Comparison of ENCODE assay signal across 9 cellular contexts in genomic region chr7:26196305-26196704, GRCh38. TPM values are rescaled to one million over a fixed set of nuclear protein-coding genes. Genes with fewer than 3 reads are reported as not detected.
DNase-seq lines count a peak whose midpoint lies in the region; ATAC-seq and TF ChIP-seq lines count a peak whose summit lies in the region.
"Had no signal": no experiment of that assay in that cellular context is flagged by ENCODE, and none has a peak within 500 bp of the region (broad histone marks: within the 10 kb centered on the region; RNA-seq: fewer than 3 reads in every experiment).

No MANE protein-coding gene starts in this region.

- peaks cover 57% of the 10 kb centered on the region for H3K4me1 Mint-ChIP-seq in activated CD4-positive, alpha-beta T cell treated with anti-CD3 and anti-CD28 coated beads, Interleukin-2, amount 10 ng/mL, durations not matched to agents 7 days and 5 days
- peaks cover 59 to 85% (median 63%) of the 10 kb centered on the region in 3 donors for H3K4me1 Mint-ChIP-seq in T-cell

- no peaks in the 10 kb centered on the region for H3K27me3 ChIP-seq in spleen (replicated peaks in 1 of 7)

- H3K4me3 ChIP-seq in fibroblast of the aortic adventitia (ENCODE audit: low read depth, low read length): peak overlapping the region; percentile 1
- H3K4me3 ChIP-seq in spleen: peak overlapping the region in 6 of 8 donors; percentile 4 to 93 (median 90)

- H3K9me3 Mint-ChIP-seq in activated CD4-positive, alpha-beta T cell treated with anti-CD3 and anti-CD28 coated beads, Interleukin-2, amount 10 ng/mL, durations not matched to agents 7 days and 5 days: no peaks in the 10 kb centered on the region
- H3K9me3 Mint-ChIP-seq in T-cell: no peaks in the 10 kb centered on the region

- no peak for TF ChIP-seq CTCF in fibroblast of the aortic adventitia (IDR thresholded peaks at IDR 0.05; ENCODE audit: insufficient read depth, low read length)
- TF ChIP-seq CTCF in spleen (IDR thresholded peaks at IDR 0.05 in 8 of 11, conservative IDR thresholded peaks at IDR 0.05 in 3 of 11): no peak

- H3K27ac Mint-ChIP-seq in activated CD4-positive, alpha-beta T cell treated with anti-CD3 and anti-CD28 coated beads, Interleukin-2, amount 10 ng/mL, durations not matched to agents 7 days and 5 days: peak overlapping the region; percentile 73
- H3K27ac Mint-ChIP-seq in T-cell: peak overlapping the region; percentile 82 to 84

- intact Hi-C loops in spleen (cut with DNase I; ENCODE audit: low total_unique reads): loop anchor here (5.0 to 10.0 kb wide), 3 partner anchors 91 to 166 kb away; no protein-coding TSS in a partner anchor

- ATAC-seq in T-cell (replicated peaks in 1 of 4) (no peak), HG03039 (IDR thresholded peaks at IDR 0.05; ENCODE audit: unreplicated experiment) (no peak)

- peak overlapping the region; percentile 78 for H3K4me3 Mint-ChIP-seq in activated CD4-positive, alpha-beta T cell treated with anti-CD3 and anti-CD28 coated beads, Interleukin-2, amount 10 ng/mL, durations not matched to agents 7 days and 5 days
- peak overlapping the region; percentile 71 to 96 (median 72) for H3K4me3 Mint-ChIP-seq in T-cell

- peaks cover 88% of the 10 kb centered on the region for H3K36me3 Mint-ChIP-seq in activated CD4-positive, alpha-beta T cell treated with anti-CD3 and anti-CD28 coated beads, Interleukin-2, amount 10 ng/mL, durations not matched to agents 7 days and 5 days (ENCODE audit: low read depth)
- peaks cover 75% of the 10 kb centered on the region for H3K36me3 Mint-ChIP-seq in T-cell

- WGBS in spleen, 5 donors: 20 to 31% (median 29%) methylated on average over 4 of the region's 4 CpGs

- no peaks in the 10 kb centered on the region for H3K27me3 Mint-ChIP-seq in activated CD4-positive, alpha-beta T cell treated with anti-CD3 and anti-CD28 coated beads, Interleukin-2, amount 10 ng/mL, durations not matched to agents 7 days and 5 days
- H3K27me3 Mint-ChIP-seq in T-cell: peaks cover 0 to 2% of the 10 kb centered on the region in 2 donors

- TF ChIP-seq POLR2A in spleen (IDR thresholded peaks at IDR 0.05): no peak

- DNase-seq in activated CD4-positive, alpha-beta T cell treated with anti-CD3 and anti-CD28 coated beads, Interleukin-2, amount 10 ng/mL, durations not matched to agents 7 days and 5 days: no peak
- DNase-seq in activated CD4-positive, alpha-beta T cell treated with anti-CD3 and anti-CD28 coated beads, Interleukin-2, amount 50 U/mL, for 1 hour: no peak
- DNase-seq in T-cell (no peak), fibroblast of the aortic adventitia (ENCODE audit: low read depth) (no peak), spleen (no peak), dedifferentiated amniotic fluid mesenchymal stem cell (ENCODE audit: extremely low spot score) (no peak)
- no peak for DNase-seq in activated CD8-positive, alpha-beta memory T cell treated with anti-CD3 and anti-CD28 coated beads, Interleukin-2, amount 50 U/mL, for 48 hours
- DNase-seq: dermis blood vessel endothelial cell had no signal

- H3K36me3 ChIP-seq in spleen: peaks cover 2 to 77% (median 61%) of the 10 kb centered on the region in 6 donors

- H3K9me3 ChIP-seq in spleen: no peaks in the 10 kb centered on the region

- H3K4me1 ChIP-seq in spleen: peaks cover 57 to 78% (median 68%) of the 10 kb centered on the region in 6 donors

- peak overlapping the region in 6 of 8 donors; percentile 10 to 100 (median 100) for H3K27ac ChIP-seq in spleen

- POLR2A ChIA-PET in activated CD4-positive, alpha-beta T cell treated with anti-CD3 and anti-CD28 coated beads, Interleukin-2, amount 10 ng/mL, durations not matched to agents 7 days and 5 days (lab: Charles Lee): no interaction called here
- POLR2A ChIA-PET in T-cell (lab: Charles Lee): interaction anchor here (1.5 to 4.3 kb wide), 6 partner anchors 8 to 105 kb away, joined by 7 to 58 read pairs (median 10); partner anchors contain the start of gene SNX10 (in 1 of the 2)

- CTCF ChIA-PET in activated CD4-positive, alpha-beta T cell treated with anti-CD3 and anti-CD28 coated beads, Interleukin-2, amount 10 ng/mL, durations not matched to agents 7 days and 5 days (lab: Charles Lee): interaction anchor here (0.6 to 1.5 kb wide), 5 partner anchors 15 to 303 kb away, joined by 3 to 7 read pairs (median 3); no protein-coding TSS in a partner anchor
- CTCF ChIA-PET in T-cell (lab: Charles Lee): interaction anchor here (0.6 to 4.5 kb wide), 11 partner anchors 8 to 303 kb away, joined by 3 to 50 read pairs (median 6); partner anchors contain the start of gene NFE2L3 (in 1 of the 2)

RNA-seq across cellular contexts. Expression of gene HNRNPA2B1, which starts 4.2 kb away (rescaled TPM):
- 100 to 1,000 TPM; 649 to 781 TPM for total RNA-seq in activated CD4-positive, alpha-beta T cell treated with anti-CD3 and anti-CD28 coated beads, Interleukin-2, amount 10 ng/mL, durations not matched to agents 7 days and 5 days
- total RNA-seq in T-cell (100 to 1,000 TPM; 388 to 478 (median 411) TPM), fibroblast of the aortic adventitia (ENCODE audit: low replicate concordance) (141 and 234 TPM in 2 replicates), spleen (100 to 1,000 TPM; 267 to 549 (median 418) TPM)
- 100 to 1,000 TPM; 509 to 690 (median 538) TPM for polyA plus RNA-seq in spleen

RNA-seq across cellular contexts. Expression of gene CBX3, which starts 5.2 kb away (rescaled TPM):
- 100 to 1,000 TPM; 217 to 235 TPM for total RNA-seq in activated CD4-positive, alpha-beta T cell treated with anti-CD3 and anti-CD28 coated beads, Interleukin-2, amount 10 ng/mL, durations not matched to agents 7 days and 5 days
- 100 to 1,000 TPM; 106 to 155 (median 148) TPM for total RNA-seq in T-cell
- 160 and 225 TPM in 2 replicates for total RNA-seq in fibroblast of the aortic adventitia (ENCODE audit: low replicate concordance)
- total RNA-seq in spleen: 100 to 1,000 TPM in 3 of 7 donors, 10 to 100 TPM in 4; 87.3 to 114 (median 95.4) TPM
- 100 to 1,000 TPM; 125 to 146 (median 133) TPM for polyA plus RNA-seq in spleen

RNA-seq across cellular contexts. Expression of gene NFE2L3, which starts 44.3 kb away (rescaled TPM):
- 10 to 100 TPM; 12.0 to 15.3 TPM for total RNA-seq in activated CD4-positive, alpha-beta T cell treated with anti-CD3 and anti-CD28 coated beads, Interleukin-2, amount 10 ng/mL, durations not matched to agents 7 days and 5 days
- total RNA-seq in T-cell: 1 to 10 TPM; 1.8 to 6.2 (median 5.1) TPM
- total RNA-seq in fibroblast of the aortic adventitia (ENCODE audit: low replicate concordance): 0.18 and 1.2 TPM in 2 replicates
- 10 to 100 TPM in 4 of 7 donors, 1 to 10 TPM in 3; 6.2 to 12.7 (median 10.1) TPM for total RNA-seq in spleen
- polyA plus RNA-seq in spleen: 1 to 10 TPM; 4.9 to 6.5 (median 5.9) TPM
